8 cellular contexts compared by ENCODE assay signal in genomic region chr4:8961388-8961787, GRCh38.
DNase-seq lines count a peak whose midpoint lies in the region; ATAC-seq, FAIRE-seq and TF ChIP-seq lines count a peak whose summit lies in the region.
"Not testable (repeated sequence)": the region's sequence is repeated elsewhere in the genome, so short reads cannot be mapped to it uniquely, and the experiment has no call there.

No MANE protein-coding gene starts in this region.

- H3K36me3 Mint-ChIP-seq in activated CD4-positive, alpha-beta memory T cell treated with anti-CD3 and anti-CD28 coated beads, Interleukin-2, amount 10 ng/mL, durations not matched to agents 7 days and 5 days (ENCODE audit: low read depth) = not testable (repeated sequence)

- DNase-seq in DMS 273 (lab: John Stamatoyannopoulos, UW; ENCODE audit: unreplicated experiment) (peak; percentile 70), PC-3 (peak; percentile 55), caudate nucleus (lab: John Stamatoyannopoulos, UW) (peak in 39 of 61 donors; percentile 1 to 56 (median 31)), hypothalamus (lab: John Stamatoyannopoulos, UW) (peak in 31 of 51 donors; percentile 1 to 73 (median 33)), pancreas (peak; percentile 51 to 89 (median 78))
- DNase-seq in Jurkat, Clone E6-1 (ENCODE audit: low read depth, low spot score) = peak; percentile 70
- DNase-seq in activated CD4-positive, alpha-beta memory T cell treated with anti-CD3 and anti-CD28 coated beads, Interleukin-2, amount 10 ng/mL, durations not matched to agents 7 days and 5 days = peak; percentile 54
- DNase-seq in stimulated activated naive CD4-positive, alpha-beta T cell (lab: John Stamatoyannopoulos, UW) = peak in 4 of 6 experiments; percentile 3 to 7 (median 6)

- H4K20me1 ChIP-seq in PC-3 (ENCODE audit: low read length) = not testable (repeated sequence)

- H3K27ac ChIP-seq in PC-3 (ENCODE audit: low read length); caudate nucleus (ENCODE audit: low read depth, low read length); pancreas: not testable (repeated sequence)

- H3K9me3 Mint-ChIP-seq in activated CD4-positive, alpha-beta memory T cell treated with anti-CD3 and anti-CD28 coated beads, Interleukin-2, amount 10 ng/mL, durations not matched to agents 7 days and 5 days = not testable (repeated sequence)

- H3K4me3 Mint-ChIP-seq in activated CD4-positive, alpha-beta memory T cell treated with anti-CD3 and anti-CD28 coated beads, Interleukin-2, amount 10 ng/mL, durations not matched to agents 7 days and 5 days = not testable (repeated sequence)

- not testable (repeated sequence) for H3K4me1 ChIP-seq in PC-3 (ENCODE audit: insufficient read depth, low read length); pancreas

- FAIRE-seq in pancreas (lab: Jason Lieb, UNC) = not testable (repeated sequence)

- not testable (repeated sequence) for H3K27me3 Mint-ChIP-seq in activated CD4-positive, alpha-beta memory T cell treated with anti-CD3 and anti-CD28 coated beads, Interleukin-2, amount 10 ng/mL, durations not matched to agents 7 days and 5 days

- intact Hi-C loops in PC-3 (cut with micrococcal nuclease); pancreas (cut with DNase I): not testable (repeated sequence)

- TF ChIP-seq CTCF in PC-3 (conservative IDR thresholded peaks at IDR 0.05; ENCODE audit: low read depth, low read length) (peak; percentile 33; the same call in 1 of the 2 replicates), pancreas (IDR thresholded peaks at IDR 0.05) (peak; percentile 23 to 47 (median 40))

- CTCF ChIA-PET in PC-3 (lab: Charles Lee) = not testable (repeated sequence)
- CTCF ChIA-PET in activated CD4-positive, alpha-beta memory T cell treated with anti-CD3 and anti-CD28 coated beads, Interleukin-2, amount 10 ng/mL, durations not matched to agents 7 days and 5 days (lab: Charles Lee) = interaction anchor here (1.2 kb wide), 1 partner anchor 191 kb away, joined by 3 read pairs; no protein-coding TSS in a partner anchor

- not testable (repeated sequence) for H3F3A ChIP-seq in PC-3 (ENCODE audit: low read length, unreplicated experiment)

- H3K9me3 ChIP-seq in PC-3 (ENCODE audit: low read length); pancreas: not testable (repeated sequence)

- H3K79me2 ChIP-seq in PC-3 (ENCODE audit: low read length) = not testable (repeated sequence)

- not testable (repeated sequence) for H3K27me3 ChIP-seq in PC-3 (ENCODE audit: low read length); pancreas

- not testable (repeated sequence) for H3K4me1 Mint-ChIP-seq in activated CD4-positive, alpha-beta memory T cell treated with anti-CD3 and anti-CD28 coated beads, Interleukin-2, amount 10 ng/mL, durations not matched to agents 7 days and 5 days

- H3K4me2 ChIP-seq in PC-3 (ENCODE audit: low read length) = not testable (repeated sequence)

- H3K36me3 ChIP-seq in PC-3 (ENCODE audit: low read depth, low read length); pancreas: not testable (repeated sequence)

- POLR2A ChIA-PET in PC-3 (lab: Charles Lee; ENCODE audit: unreplicated experiment); activated CD4-positive, alpha-beta memory T cell treated with anti-CD3 and anti-CD28 coated beads, Interleukin-2, amount 10 ng/mL, durations not matched to agents 7 days and 5 days (lab: Charles Lee): not testable (repeated sequence)

- not testable (repeated sequence) for H3K27ac Mint-ChIP-seq in activated CD4-positive, alpha-beta memory T cell treated with anti-CD3 and anti-CD28 coated beads, Interleukin-2, amount 10 ng/mL, durations not matched to agents 7 days and 5 days

- ATAC-seq in PC-3, pancreas: not testable (repeated sequence)

- not testable (repeated sequence) for H3K4me3 ChIP-seq in Jurkat, Clone E6-1 (ENCODE audit: low read length); PC-3 (ENCODE audit: low read length); pancreas

- H3K9ac ChIP-seq in PC-3 (ENCODE audit: low read length) = not testable (repeated sequence)

- 5 to 7% methylated on average over 10 of the region's 10 CpGs for WGBS in pancreas, 2 donors

- BruUV-seq in PC-3 (replicated peaks; lab: Mats Ljungman, UMichigan) = not testable (repeated sequence)

- not testable (repeated sequence) for H3K9me2 ChIP-seq in PC-3 (replicated peaks; ENCODE audit: low read length)

- not testable (repeated sequence) for H2AFZ ChIP-seq in PC-3 (ENCODE audit: low read length)

Comparison
In these comparisons a context has a peak if more than half of its experiments do, and no peak if none do; other contexts are left out.
1. DNase-seq: peak in every context shown above with its lines; median percentile 78 in pancreas; 70 in DMS 273; 70 in Jurkat, Clone E6-1; 55 in PC-3; 54 in activated CD4-positive, alpha-beta memory T cell treated with anti-CD3 and anti-CD28 coated beads, Interleukin-2, amount 10 ng/mL, durations not matched to agents 7 days and 5 days; 33 in hypothalamus; 31 in caudate nucleus; 6 in stimulated activated naive CD4-positive, alpha-beta T cell.